In the genomic region with DNA sequence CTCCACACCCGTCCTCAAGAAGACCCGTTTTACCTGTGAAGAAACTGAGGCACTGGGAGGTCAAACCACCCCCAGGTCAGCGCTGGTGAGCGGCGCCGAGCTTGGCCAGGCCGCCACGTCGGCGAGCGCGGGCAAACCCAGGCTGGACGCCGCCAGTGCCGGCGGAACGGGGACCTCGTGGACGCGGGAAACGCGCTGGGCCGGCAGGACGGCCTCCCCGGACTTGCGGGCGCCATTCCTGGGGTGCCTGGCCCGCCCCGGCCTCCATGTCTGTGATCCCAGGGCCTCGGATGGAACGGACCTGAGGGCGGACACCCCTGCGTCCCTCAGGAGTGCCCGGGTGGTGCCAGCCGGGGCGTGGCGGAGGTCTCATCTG, we compare ENCODE assay signal across 8 cellular contexts. TPM values are rescaled to one million over a fixed set of nuclear protein-coding genes. Genes with fewer than 3 reads are reported as not detected.
DNase-seq lines count a peak whose midpoint lies in the region; ATAC-seq and TF ChIP-seq lines count a peak whose summit lies in the region.

No MANE protein-coding gene starts in this region.

- no peaks in the 10 kb centered on the region for H3K36me3 ChIP-seq in OCI-LY1 (ENCODE audit: insufficient read depth, low read length)
- no peaks in the 10 kb centered on the region for H3K36me3 ChIP-seq in neural progenitor cell

- DNase-seq in CD14-positive monocyte (ENCODE audit: low spot score) (no peak), epithelial cell of esophagus (ENCODE audit: low read depth) (no peak), neural progenitor cell (ENCODE audit: low spot score) (no peak), AG20443 (ENCODE audit: low spot score) (no peak), inferior parietal cortex (ENCODE audit: extremely low spot score) (no peak)

- H3K36me3 Mint-ChIP-seq in CD14-positive monocyte (peaks cover under 1 to 19% of the 10 kb centered on the region in 2 donors), neural progenitor cell (peaks cover 3% of the 10 kb centered on the region)

- no peaks in the 10 kb centered on the region for H3K9me2 ChIP-seq in OCI-LY1 (ENCODE audit: low read depth, low read length)

- H3K4me2 ChIP-seq in OCI-LY1 (ENCODE audit: low read length) = peak overlapping the region; percentile 66
- peak overlapping the region; percentile 78 for H3K4me2 ChIP-seq in neural progenitor cell

- H3K27me3 ChIP-seq in OCI-LY1 (ENCODE audit: insufficient read depth, low read length) (no peaks in the 10 kb centered on the region), neural progenitor cell (no peaks in the 10 kb centered on the region)

- H3K9ac ChIP-seq in OCI-LY1 (ENCODE audit: low read length) = peak overlapping the region; percentile 76
- no peak overlapping the region for H3K9ac ChIP-seq in neural progenitor cell

- H3K4me3 Mint-ChIP-seq in CD14-positive monocyte (peak overlapping the region; percentile 39 to 60), neural progenitor cell (peak overlapping the region; percentile 82)

- H3K9me3 ChIP-seq in OCI-LY1 (ENCODE audit: low read length) (peaks cover 11% of the 10 kb centered on the region; the same call in 1 of the 2 replicates), neural progenitor cell (ENCODE audit: low read depth) (peaks cover 9% of the 10 kb centered on the region)

- no peak for ATAC-seq in HG02642 (IDR thresholded peaks at IDR 0.05; ENCODE audit: poor library complexity, unreplicated experiment)
- no peak for ATAC-seq in GM19463 (IDR thresholded peaks at IDR 0.05; ENCODE audit: unreplicated experiment)

- no peak overlapping the region for H3K27ac ChIP-seq in OCI-LY1 (ENCODE audit: low read depth, low read length, poor library complexity, severe bottlenecking)
- no peak overlapping the region for H3K27ac ChIP-seq in neural progenitor cell

- H2AFZ ChIP-seq in OCI-LY1 (ENCODE audit: low read length) (no peak overlapping the region; the same call in 1 of the 2 replicates), neural progenitor cell (replicated peaks) (no peak overlapping the region)

- peaks cover 25% of the 10 kb centered on the region for H3K4me1 ChIP-seq in OCI-LY1 (ENCODE audit: insufficient read depth, low read length, severe bottlenecking)
- H3K4me1 ChIP-seq in neural progenitor cell = no peaks in the 10 kb centered on the region

- intact Hi-C loops in CD14-positive monocyte (cut with micrococcal nuclease) = loop anchor here (2.0 to 10.0 kb wide), 8 partner anchors 54 to 819 kb away; partner anchors contain the start of genes CFAP410 (in 2 of the 2), PTTG1IP (in 2 of the 2) and LRRC3 (in 1 of the 2)

- H3K9me3 Mint-ChIP-seq in CD14-positive monocyte (peaks cover 19 to 47% (median 43%) of the 10 kb centered on the region in 7 donors), neural progenitor cell (peaks cover 31% of the 10 kb centered on the region)

- H3K4me1 Mint-ChIP-seq in CD14-positive monocyte (peaks cover 23% of the 10 kb centered on the region), neural progenitor cell (peaks cover 7% of the 10 kb centered on the region)

- H4K20me1 ChIP-seq in OCI-LY1 (ENCODE audit: insufficient read depth, low read length) = no peaks in the 10 kb centered on the region
- peaks cover 36% of the 10 kb centered on the region for H4K20me1 ChIP-seq in neural progenitor cell (ENCODE audit: low read depth)

- H3K27me3 Mint-ChIP-seq in CD14-positive monocyte (ENCODE audit: low read depth in 3 of 3) = peaks cover 3 to 7% (median 3%) of the 10 kb centered on the region in 3 donors
- peaks cover 3% of the 10 kb centered on the region for H3K27me3 Mint-ChIP-seq in neural progenitor cell (ENCODE audit: insufficient read depth, low read depth)

- H3K79me2 ChIP-seq in OCI-LY1 (ENCODE audit: insufficient read depth, low read length) = peaks cover 29% of the 10 kb centered on the region
- peaks cover 36% of the 10 kb centered on the region for H3K79me2 ChIP-seq in neural progenitor cell (ENCODE audit: low read depth)

- H3F3A ChIP-seq in OCI-LY1 (ENCODE audit: insufficient read depth, low read length) = no peaks in the 10 kb centered on the region
- peaks cover 5% of the 10 kb centered on the region for H3F3A ChIP-seq in neural progenitor cell (ENCODE audit: low read depth)

- peak overlapping the region in 3 of 7 donors; percentile 50 to 78 (median 51) for H3K27ac Mint-ChIP-seq in CD14-positive monocyte
- no peak overlapping the region for H3K27ac Mint-ChIP-seq in neural progenitor cell

- no peak for TF ChIP-seq CTCF in CD14-positive monocyte (IDR thresholded peaks at IDR 0.05)
- no peak for TF ChIP-seq CTCF in OCI-LY1 (IDR thresholded peaks at IDR 0.05; ENCODE audit: low read length)
- TF ChIP-seq CTCF in epithelial cell of esophagus (IDR thresholded peaks at IDR 0.05; ENCODE audit: insufficient read depth, low read depth, low read length, missing control alignments) = no peak
- no peak for TF ChIP-seq CTCF in neural progenitor cell (IDR thresholded peaks at IDR 0.05)

- peak overlapping the region; percentile 75 for H3K4me3 ChIP-seq in OCI-LY1 (ENCODE audit: low read depth, low read length, poor library complexity, severe bottlenecking)
- peak overlapping the region; percentile 42 for H3K4me3 ChIP-seq in epithelial cell of esophagus (ENCODE audit: low read length)
- peak overlapping the region; percentile 55 for H3K4me3 ChIP-seq in neural progenitor cell

RNA-seq across cellular contexts. Expression of gene SUMO3, which starts 0.8 kb away (rescaled TPM):
- polyA plus RNA-seq in CD14-positive monocyte = 100 to 1,000 TPM; 109 to 112 TPM
- total RNA-seq in neural progenitor cell (ENCODE audit: low replicate concordance) = 117 and 135 TPM in 2 replicates

RNA-seq across cellular contexts. Expression of gene UBE2G2, which starts 17.0 kb away (rescaled TPM):
- 10 to 100 TPM; 22.5 to 31.0 TPM for polyA plus RNA-seq in CD14-positive monocyte
- total RNA-seq in neural progenitor cell (ENCODE audit: low replicate concordance) = 76.7 and 83.1 TPM in 2 replicates

RNA-seq across cellular contexts. Expression of gene PTTG1IP, which starts 54.9 kb away (rescaled TPM):
- 100 to 1,000 TPM; 206 to 238 TPM for polyA plus RNA-seq in CD14-positive monocyte
- total RNA-seq in neural progenitor cell (ENCODE audit: low replicate concordance) = 162 and 192 TPM in 2 replicates
